2 cellular contexts compared by ENCODE assay signal in the genomic region with DNA sequence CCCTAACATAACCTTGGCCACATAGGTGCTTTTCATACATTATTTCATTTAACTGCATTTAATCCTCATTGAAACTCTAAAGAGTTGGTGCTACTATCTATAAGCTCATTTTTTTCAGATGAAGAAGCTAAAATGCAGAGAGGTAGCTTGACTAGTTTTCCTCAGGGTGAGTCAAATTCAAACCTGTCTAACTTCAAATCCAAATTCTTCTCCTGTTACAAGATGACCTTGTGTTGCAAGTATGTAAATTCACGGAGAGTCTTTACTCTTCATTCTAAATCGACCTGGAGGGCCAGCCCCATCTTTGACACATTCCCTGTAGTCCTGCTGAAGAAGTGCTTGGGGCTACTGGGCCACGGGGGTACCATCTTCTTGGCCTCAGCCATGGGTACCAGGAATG.
TF ChIP-seq lines count a peak whose summit lies in the region.

No MANE protein-coding gene starts in this region.

TF ChIP-seq in GM23338, 12 proteins besides CTCF, POLR2A, EP300 and RAD21 (continues in another document):
- TF ChIP-seq CREB1 (CRISPR knock-in tag; IDR thresholded peaks at IDR 0.05; ENCODE audit: low read depth) (no peak), EZH2phosphoT487 (IDR thresholded peaks at IDR 0.05; ENCODE audit: unreplicated experiment) (no peak), JUNB (IDR thresholded peaks at IDR 0.05; ENCODE audit: unreplicated experiment) (no peak), NANOG (IDR thresholded peaks at IDR 0.05; ENCODE audit: borderline replicate concordance) (no peak), ZNF114 (CRISPR knock-in tag; IDR thresholded peaks at IDR 0.05) (no peak), EZH2 (IDR thresholded peaks at IDR 0.05; ENCODE audit: low read depth, unreplicated experiment) (no peak), POLR2AphosphoS5 (IDR thresholded peaks at IDR 0.05; ENCODE audit: low read depth) (no peak)
- TF ChIP-seq, protein P1, sequence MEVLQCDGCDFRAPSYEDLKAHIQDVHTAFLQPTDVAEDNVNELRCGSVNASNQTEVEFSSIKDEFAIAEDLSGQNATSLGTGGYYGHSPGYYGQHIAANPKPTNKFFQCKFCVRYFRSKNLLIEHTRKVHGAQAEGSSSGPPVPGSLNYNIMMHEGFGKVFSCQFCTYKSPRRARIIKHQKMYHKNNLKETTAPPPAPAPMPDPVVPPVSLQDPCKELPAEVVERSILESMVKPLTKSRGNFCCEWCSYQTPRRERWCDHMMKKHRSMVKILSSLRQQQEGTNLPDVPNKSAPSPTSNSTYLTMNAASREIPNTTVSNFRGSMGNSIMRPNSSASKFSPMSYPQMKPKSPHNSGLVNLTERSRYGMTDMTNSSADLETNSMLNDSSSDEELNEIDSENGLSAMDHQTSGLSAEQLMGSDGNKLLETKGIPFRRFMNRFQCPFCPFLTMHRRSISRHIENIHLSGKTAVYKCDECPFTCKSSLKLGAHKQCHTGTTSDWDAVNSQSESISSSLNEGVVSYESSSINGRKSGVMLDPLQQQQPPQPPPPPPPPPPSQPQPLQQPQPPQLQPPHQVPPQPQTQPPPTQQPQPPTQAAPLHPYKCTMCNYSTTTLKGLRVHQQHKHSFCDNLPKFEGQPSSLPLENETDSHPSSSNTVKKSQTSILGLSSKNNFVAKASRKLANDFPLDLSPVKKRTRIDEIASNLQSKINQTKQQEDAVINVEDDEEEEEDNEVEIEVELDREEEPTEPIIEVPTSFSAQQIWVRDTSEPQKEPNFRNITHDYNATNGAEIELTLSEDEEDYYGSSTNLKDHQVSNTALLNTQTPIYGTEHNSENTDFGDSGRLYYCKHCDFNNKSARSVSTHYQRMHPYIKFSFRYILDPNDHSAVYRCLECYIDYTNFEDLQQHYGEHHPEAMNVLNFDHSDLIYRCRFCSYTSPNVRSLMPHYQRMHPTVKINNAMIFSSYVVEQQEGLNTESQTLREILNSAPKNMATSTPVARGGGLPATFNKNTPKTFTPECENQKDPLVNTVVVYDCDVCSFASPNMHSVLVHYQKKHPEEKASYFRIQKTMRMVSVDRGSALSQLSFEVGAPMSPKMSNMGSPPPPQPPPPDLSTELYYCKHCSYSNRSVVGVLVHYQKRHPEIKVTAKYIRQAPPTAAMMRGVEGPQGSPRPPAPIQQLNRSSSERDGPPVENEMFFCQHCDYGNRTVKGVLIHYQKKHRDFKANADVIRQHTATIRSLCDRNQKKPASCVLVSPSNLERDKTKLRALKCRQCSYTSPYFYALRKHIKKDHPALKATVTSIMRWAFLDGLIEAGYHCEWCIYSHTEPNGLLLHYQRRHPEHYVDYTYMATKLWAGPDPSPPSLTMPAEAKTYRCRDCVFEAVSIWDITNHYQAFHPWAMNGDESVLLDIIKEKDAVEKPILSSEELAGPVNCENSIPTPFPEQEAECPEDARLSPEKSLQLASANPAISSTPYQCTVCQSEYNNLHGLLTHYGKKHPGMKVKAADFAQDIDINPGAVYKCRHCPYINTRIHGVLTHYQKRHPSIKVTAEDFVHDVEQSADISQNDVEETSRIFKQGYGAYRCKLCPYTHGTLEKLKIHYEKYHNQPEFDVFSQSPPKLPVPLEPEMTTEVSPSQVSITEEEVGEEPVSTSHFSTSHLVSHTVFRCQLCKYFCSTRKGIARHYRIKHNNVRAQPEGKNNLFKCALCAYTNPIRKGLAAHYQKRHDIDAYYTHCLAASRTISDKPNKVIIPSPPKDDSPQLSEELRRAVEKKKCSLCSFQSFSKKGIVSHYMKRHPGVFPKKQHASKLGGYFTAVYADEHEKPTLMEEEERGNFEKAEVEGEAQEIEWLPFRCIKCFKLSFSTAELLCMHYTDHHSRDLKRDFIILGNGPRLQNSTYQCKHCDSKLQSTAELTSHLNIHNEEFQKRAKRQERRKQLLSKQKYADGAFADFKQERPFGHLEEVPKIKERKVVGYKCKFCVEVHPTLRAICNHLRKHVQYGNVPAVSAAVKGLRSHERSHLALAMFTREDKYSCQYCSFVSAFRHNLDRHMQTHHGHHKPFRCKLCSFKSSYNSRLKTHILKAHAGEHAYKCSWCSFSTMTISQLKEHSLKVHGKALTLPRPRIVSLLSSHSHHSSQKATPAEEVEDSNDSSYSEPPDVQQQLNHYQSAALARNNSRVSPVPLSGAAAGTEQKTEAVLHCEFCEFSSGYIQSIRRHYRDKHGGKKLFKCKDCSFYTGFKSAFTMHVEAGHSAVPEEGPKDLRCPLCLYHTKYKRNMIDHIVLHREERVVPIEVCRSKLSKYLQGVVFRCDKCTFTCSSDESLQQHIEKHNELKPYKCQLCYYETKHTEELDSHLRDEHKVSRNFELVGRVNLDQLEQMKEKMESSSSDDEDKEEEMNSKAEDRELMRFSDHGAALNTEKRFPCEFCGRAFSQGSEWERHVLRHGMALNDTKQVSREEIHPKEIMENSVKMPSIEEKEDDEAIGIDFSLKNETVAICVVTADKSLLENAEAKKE (CRISPR knock-in tag; IDR thresholded peaks at IDR 0.05) = no peak
- TF ChIP-seq, protein P2, sequence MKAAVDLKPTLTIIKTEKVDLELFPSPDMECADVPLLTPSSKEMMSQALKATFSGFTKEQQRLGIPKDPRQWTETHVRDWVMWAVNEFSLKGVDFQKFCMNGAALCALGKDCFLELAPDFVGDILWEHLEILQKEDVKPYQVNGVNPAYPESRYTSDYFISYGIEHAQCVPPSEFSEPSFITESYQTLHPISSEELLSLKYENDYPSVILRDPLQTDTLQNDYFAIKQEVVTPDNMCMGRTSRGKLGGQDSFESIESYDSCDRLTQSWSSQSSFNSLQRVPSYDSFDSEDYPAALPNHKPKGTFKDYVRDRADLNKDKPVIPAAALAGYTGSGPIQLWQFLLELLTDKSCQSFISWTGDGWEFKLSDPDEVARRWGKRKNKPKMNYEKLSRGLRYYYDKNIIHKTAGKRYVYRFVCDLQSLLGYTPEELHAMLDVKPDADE (IDR thresholded peaks at IDR 0.05) = no peak
- TF ChIP-seq, protein P3, sequence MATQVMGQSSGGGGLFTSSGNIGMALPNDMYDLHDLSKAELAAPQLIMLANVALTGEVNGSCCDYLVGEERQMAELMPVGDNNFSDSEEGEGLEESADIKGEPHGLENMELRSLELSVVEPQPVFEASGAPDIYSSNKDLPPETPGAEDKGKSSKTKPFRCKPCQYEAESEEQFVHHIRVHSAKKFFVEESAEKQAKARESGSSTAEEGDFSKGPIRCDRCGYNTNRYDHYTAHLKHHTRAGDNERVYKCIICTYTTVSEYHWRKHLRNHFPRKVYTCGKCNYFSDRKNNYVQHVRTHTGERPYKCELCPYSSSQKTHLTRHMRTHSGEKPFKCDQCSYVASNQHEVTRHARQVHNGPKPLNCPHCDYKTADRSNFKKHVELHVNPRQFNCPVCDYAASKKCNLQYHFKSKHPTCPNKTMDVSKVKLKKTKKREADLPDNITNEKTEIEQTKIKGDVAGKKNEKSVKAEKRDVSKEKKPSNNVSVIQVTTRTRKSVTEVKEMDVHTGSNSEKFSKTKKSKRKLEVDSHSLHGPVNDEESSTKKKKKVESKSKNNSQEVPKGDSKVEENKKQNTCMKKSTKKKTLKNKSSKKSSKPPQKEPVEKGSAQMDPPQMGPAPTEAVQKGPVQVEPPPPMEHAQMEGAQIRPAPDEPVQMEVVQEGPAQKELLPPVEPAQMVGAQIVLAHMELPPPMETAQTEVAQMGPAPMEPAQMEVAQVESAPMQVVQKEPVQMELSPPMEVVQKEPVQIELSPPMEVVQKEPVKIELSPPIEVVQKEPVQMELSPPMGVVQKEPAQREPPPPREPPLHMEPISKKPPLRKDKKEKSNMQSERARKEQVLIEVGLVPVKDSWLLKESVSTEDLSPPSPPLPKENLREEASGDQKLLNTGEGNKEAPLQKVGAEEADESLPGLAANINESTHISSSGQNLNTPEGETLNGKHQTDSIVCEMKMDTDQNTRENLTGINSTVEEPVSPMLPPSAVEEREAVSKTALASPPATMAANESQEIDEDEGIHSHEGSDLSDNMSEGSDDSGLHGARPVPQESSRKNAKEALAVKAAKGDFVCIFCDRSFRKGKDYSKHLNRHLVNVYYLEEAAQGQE (IDR thresholded peaks at IDR 0.05; ENCODE audit: unreplicated experiment) = no peak

TF ChIP-seq in GM12878, 131 proteins besides CTCF, POLR2A, EP300 and RAD21:
- TF ChIP-seq, protein P4, sequence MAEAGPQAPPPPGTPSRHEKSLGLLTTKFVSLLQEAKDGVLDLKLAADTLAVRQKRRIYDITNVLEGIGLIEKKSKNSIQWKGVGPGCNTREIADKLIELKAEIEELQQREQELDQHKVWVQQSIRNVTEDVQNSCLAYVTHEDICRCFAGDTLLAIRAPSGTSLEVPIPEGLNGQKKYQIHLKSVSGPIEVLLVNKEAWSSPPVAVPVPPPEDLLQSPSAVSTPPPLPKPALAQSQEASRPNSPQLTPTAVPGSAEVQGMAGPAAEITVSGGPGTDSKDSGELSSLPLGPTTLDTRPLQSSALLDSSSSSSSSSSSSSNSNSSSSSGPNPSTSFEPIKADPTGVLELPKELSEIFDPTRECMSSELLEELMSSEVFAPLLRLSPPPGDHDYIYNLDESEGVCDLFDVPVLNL (IDR thresholded peaks at IDR 0.05; ENCODE audit: low read depth, low read length) = no peak
- TF ChIP-seq GABPA (IDR thresholded peaks at IDR 0.05; ENCODE audit: low read depth) = no peak
- no peak for TF ChIP-seq BACH1 (IDR thresholded peaks at IDR 0.05; ENCODE audit: borderline replicate concordance)
- no peak for TF ChIP-seq JUNB (IDR thresholded peaks at IDR 0.05)
- TF ChIP-seq, protein P5, sequence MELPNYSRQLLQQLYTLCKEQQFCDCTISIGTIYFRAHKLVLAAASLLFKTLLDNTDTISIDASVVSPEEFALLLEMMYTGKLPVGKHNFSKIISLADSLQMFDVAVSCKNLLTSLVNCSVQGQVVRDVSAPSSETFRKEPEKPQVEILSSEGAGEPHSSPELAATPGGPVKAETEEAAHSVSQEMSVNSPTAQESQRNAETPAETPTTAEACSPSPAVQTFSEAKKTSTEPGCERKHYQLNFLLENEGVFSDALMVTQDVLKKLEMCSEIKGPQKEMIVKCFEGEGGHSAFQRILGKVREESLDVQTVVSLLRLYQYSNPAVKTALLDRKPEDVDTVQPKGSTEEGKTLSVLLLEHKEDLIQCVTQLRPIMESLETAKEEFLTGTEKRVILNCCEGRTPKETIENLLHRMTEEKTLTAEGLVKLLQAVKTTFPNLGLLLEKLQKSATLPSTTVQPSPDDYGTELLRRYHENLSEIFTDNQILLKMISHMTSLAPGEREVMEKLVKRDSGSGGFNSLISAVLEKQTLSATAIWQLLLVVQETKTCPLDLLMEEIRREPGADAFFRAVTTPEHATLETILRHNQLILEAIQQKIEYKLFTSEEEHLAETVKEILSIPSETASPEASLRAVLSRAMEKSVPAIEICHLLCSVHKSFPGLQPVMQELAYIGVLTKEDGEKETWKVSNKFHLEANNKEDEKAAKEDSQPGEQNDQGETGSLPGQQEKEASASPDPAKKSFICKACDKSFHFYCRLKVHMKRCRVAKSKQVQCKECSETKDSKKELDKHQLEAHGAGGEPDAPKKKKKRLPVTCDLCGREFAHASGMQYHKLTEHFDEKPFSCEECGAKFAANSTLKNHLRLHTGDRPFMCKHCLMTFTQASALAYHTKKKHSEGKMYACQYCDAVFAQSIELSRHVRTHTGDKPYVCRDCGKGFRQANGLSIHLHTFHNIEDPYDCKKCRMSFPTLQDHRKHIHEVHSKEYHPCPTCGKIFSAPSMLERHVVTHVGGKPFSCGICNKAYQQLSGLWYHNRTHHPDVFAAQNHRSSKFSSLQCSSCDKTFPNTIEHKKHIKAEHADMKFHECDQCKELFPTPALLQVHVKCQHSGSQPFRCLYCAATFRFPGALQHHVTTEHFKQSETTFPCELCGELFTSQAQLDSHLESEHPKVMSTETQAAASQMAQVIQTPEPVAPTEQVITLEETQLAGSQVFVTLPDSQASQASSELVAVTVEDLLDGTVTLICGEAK (IDR thresholded peaks at IDR 0.05; ENCODE audit: borderline replicate concordance) = no peak
- no peak for TF ChIP-seq SMC3 (IDR thresholded peaks at IDR 0.05; ENCODE audit: borderline replicate concordance, low read length)
- TF ChIP-seq RAD51 (IDR thresholded peaks at IDR 0.05) = no peak
- no peak for TF ChIP-seq BCL11A (IDR thresholded peaks at IDR 0.05; ENCODE audit: low read depth, low read length)
- TF ChIP-seq, protein P6, sequence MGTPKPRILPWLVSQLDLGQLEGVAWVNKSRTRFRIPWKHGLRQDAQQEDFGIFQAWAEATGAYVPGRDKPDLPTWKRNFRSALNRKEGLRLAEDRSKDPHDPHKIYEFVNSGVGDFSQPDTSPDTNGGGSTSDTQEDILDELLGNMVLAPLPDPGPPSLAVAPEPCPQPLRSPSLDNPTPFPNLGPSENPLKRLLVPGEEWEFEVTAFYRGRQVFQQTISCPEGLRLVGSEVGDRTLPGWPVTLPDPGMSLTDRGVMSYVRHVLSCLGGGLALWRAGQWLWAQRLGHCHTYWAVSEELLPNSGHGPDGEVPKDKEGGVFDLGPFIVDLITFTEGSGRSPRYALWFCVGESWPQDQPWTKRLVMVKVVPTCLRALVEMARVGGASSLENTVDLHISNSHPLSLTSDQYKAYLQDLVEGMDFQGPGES (IDR thresholded peaks at IDR 0.05) = no peak
- TF ChIP-seq, protein P7, sequence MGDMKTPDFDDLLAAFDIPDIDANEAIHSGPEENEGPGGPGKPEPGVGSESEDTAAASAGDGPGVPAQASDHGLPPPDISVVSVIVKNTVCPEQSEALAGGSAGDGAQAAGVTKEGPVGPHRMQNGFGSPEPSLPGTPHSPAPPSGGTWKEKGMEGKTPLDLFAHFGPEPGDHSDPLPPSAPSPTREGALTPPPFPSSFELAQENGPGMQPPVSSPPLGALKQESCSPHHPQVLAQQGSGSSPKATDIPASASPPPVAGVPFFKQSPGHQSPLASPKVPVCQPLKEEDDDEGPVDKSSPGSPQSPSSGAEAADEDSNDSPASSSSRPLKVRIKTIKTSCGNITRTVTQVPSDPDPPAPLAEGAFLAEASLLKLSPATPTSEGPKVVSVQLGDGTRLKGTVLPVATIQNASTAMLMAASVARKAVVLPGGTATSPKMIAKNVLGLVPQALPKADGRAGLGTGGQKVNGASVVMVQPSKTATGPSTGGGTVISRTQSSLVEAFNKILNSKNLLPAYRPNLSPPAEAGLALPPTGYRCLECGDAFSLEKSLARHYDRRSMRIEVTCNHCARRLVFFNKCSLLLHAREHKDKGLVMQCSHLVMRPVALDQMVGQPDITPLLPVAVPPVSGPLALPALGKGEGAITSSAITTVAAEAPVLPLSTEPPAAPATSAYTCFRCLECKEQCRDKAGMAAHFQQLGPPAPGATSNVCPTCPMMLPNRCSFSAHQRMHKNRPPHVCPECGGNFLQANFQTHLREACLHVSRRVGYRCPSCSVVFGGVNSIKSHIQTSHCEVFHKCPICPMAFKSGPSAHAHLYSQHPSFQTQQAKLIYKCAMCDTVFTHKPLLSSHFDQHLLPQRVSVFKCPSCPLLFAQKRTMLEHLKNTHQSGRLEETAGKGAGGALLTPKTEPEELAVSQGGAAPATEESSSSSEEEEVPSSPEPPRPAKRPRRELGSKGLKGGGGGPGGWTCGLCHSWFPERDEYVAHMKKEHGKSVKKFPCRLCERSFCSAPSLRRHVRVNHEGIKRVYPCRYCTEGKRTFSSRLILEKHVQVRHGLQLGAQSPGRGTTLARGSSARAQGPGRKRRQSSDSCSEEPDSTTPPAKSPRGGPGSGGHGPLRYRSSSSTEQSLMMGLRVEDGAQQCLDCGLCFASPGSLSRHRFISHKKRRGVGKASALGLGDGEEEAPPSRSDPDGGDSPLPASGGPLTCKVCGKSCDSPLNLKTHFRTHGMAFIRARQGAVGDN (IDR thresholded peaks at IDR 0.05) = no peak
- no peak for TF ChIP-seq ZNF217 (IDR thresholded peaks at IDR 0.05)
- no peak for TF ChIP-seq NFYA (IDR thresholded peaks at IDR 0.05; ENCODE audit: borderline replicate concordance, low read depth, low read length)
- TF ChIP-seq SPI1 (IDR thresholded peaks at IDR 0.05; ENCODE audit: borderline replicate concordance, insufficient read depth, low read depth, low read length) = no peak
- no peak for TF ChIP-seq POLR2AphosphoS5 (IDR thresholded peaks at IDR 0.05; ENCODE audit: low read length)
- no peak for TF ChIP-seq IKZF2 (IDR thresholded peaks at IDR 0.05)
- no peak for TF ChIP-seq PML (IDR thresholded peaks at IDR 0.05; ENCODE audit: low read length)
- TF ChIP-seq ZNF274 (IDR thresholded peaks at IDR 0.05; ENCODE audit: insufficient read depth, insufficient read length) = no peak
TF ChIP-seq in GM12878: peak in this region for 0.
